In the genomic region with DNA sequence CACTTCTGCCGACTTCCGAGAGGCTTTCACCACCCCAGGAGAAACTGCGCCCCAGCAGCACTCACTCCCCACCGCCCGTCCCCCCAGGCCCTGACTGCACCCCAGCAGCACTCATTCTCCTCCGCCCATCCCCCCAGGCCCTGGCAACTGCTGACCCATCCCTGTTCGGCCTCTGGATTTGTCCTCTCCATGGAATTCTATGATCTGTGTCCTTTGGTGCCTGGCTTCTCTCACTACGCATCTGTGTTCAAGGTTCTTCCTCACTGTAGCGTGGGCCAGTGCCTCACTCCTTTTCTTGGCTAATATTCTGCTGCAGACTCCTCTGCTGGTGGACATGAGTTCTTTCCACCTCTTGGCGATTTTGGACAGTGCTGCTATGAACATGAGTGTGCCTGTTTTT, we compare ENCODE assay signal across 1 cellular context.
TF ChIP-seq lines count a peak whose summit lies in the region.

No MANE protein-coding gene starts in this region.

TF ChIP-seq in H1, 55 proteins besides CTCF, POLR2A, EP300 and RAD21 (continued from another document):
- TF ChIP-seq, protein P1, sequence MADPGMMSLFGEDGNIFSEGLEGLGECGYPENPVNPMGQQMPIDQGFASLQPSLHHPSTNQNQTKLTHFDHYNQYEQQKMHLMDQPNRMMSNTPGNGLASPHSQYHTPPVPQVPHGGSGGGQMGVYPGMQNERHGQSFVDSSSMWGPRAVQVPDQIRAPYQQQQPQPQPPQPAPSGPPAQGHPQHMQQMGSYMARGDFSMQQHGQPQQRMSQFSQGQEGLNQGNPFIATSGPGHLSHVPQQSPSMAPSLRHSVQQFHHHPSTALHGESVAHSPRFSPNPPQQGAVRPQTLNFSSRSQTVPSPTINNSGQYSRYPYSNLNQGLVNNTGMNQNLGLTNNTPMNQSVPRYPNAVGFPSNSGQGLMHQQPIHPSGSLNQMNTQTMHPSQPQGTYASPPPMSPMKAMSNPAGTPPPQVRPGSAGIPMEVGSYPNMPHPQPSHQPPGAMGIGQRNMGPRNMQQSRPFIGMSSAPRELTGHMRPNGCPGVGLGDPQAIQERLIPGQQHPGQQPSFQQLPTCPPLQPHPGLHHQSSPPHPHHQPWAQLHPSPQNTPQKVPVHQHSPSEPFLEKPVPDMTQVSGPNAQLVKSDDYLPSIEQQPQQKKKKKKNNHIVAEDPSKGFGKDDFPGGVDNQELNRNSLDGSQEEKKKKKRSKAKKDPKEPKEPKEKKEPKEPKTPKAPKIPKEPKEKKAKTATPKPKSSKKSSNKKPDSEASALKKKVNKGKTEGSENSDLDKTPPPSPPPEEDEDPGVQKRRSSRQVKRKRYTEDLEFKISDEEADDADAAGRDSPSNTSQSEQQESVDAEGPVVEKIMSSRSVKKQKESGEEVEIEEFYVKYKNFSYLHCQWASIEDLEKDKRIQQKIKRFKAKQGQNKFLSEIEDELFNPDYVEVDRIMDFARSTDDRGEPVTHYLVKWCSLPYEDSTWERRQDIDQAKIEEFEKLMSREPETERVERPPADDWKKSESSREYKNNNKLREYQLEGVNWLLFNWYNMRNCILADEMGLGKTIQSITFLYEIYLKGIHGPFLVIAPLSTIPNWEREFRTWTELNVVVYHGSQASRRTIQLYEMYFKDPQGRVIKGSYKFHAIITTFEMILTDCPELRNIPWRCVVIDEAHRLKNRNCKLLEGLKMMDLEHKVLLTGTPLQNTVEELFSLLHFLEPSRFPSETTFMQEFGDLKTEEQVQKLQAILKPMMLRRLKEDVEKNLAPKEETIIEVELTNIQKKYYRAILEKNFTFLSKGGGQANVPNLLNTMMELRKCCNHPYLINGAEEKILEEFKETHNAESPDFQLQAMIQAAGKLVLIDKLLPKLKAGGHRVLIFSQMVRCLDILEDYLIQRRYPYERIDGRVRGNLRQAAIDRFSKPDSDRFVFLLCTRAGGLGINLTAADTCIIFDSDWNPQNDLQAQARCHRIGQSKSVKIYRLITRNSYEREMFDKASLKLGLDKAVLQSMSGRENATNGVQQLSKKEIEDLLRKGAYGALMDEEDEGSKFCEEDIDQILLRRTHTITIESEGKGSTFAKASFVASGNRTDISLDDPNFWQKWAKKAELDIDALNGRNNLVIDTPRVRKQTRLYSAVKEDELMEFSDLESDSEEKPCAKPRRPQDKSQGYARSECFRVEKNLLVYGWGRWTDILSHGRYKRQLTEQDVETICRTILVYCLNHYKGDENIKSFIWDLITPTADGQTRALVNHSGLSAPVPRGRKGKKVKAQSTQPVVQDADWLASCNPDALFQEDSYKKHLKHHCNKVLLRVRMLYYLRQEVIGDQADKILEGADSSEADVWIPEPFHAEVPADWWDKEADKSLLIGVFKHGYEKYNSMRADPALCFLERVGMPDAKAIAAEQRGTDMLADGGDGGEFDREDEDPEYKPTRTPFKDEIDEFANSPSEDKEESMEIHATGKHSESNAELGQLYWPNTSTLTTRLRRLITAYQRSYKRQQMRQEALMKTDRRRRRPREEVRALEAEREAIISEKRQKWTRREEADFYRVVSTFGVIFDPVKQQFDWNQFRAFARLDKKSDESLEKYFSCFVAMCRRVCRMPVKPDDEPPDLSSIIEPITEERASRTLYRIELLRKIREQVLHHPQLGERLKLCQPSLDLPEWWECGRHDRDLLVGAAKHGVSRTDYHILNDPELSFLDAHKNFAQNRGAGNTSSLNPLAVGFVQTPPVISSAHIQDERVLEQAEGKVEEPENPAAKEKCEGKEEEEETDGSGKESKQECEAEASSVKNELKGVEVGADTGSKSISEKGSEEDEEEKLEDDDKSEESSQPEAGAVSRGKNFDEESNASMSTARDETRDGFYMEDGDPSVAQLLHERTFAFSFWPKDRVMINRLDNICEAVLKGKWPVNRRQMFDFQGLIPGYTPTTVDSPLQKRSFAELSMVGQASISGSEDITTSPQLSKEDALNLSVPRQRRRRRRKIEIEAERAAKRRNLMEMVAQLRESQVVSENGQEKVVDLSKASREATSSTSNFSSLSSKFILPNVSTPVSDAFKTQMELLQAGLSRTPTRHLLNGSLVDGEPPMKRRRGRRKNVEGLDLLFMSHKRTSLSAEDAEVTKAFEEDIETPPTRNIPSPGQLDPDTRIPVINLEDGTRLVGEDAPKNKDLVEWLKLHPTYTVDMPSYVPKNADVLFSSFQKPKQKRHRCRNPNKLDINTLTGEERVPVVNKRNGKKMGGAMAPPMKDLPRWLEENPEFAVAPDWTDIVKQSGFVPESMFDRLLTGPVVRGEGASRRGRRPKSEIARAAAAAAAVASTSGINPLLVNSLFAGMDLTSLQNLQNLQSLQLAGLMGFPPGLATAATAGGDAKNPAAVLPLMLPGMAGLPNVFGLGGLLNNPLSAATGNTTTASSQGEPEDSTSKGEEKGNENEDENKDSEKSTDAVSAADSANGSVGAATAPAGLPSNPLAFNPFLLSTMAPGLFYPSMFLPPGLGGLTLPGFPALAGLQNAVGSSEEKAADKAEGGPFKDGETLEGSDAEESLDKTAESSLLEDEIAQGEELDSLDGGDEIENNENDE (IDR thresholded peaks at IDR 0.05; ENCODE audit: insufficient replicate concordance, low read length) = no peak
